Comparison of ENCODE assay signal across 13 cellular contexts in genomic region chr3:191139771-191140170, GRCh38. TPM values are rescaled to one million over a fixed set of nuclear protein-coding genes. Genes with fewer than 3 reads are reported as not detected.
DNase-seq lines count a peak whose midpoint lies in the region; ATAC-seq and TF ChIP-seq lines count a peak whose summit lies in the region.
"Had no signal": no experiment of that assay in that cellular context is flagged by ENCODE, and none has a peak within 500 bp of the region (broad histone marks: within the 10 kb centered on the region; RNA-seq: fewer than 3 reads in every experiment).

No MANE protein-coding gene starts in this region.

- peak overlapping the region; percentile 5 for H3K9ac ChIP-seq in SK-N-MC (ENCODE audit: insufficient read length)

- TF ChIP-seq POLR2A in GM18505 (IDR thresholded peaks at IDR 0.05; ENCODE audit: borderline replicate concordance, extremely low read depth, insufficient read depth, insufficient read length): no peak
- TF ChIP-seq POLR2A in uterus (IDR thresholded peaks at IDR 0.05): no peak

- H3K4me3 ChIP-seq in SK-N-MC (peak overlapping the region; percentile 64), uterus (no peak overlapping the region)
- H3K4me3 ChIP-seq: left ventricle myocardium inferior had no signal

- H3K36me3 ChIP-seq in SK-N-MC (ENCODE audit: insufficient read depth, low read length): no peaks in the 10 kb centered on the region
- H3K36me3 ChIP-seq in uterus: no peaks in the 10 kb centered on the region
- H3K36me3 ChIP-seq: left ventricle myocardium inferior had no signal

- ATAC-seq in GM18505 (IDR thresholded peaks at IDR 0.05; ENCODE audit: unreplicated experiment): peak; percentile 39
- peak; percentile 61 for ATAC-seq in GM21515 (IDR thresholded peaks at IDR 0.05; ENCODE audit: unreplicated experiment)
- ATAC-seq in HG03095 (IDR thresholded peaks at IDR 0.05; ENCODE audit: unreplicated experiment): peak; percentile 45

- H3K27ac ChIP-seq in SK-N-MC: peak overlapping the region; percentile 51
- no peak overlapping the region for H3K27ac ChIP-seq in uterus
- H3K27ac ChIP-seq: epithelial cell of prostate, left ventricle myocardium inferior had no signal

- no peaks in the 10 kb centered on the region for H3K4me1 ChIP-seq in uterus

- H3K27me3 ChIP-seq in uterus: no peaks in the 10 kb centered on the region

- H3K9me3 ChIP-seq in SK-N-MC (ENCODE audit: low read depth, low read length): no peaks in the 10 kb centered on the region
- H3K9me3 ChIP-seq in uterus: no peaks in the 10 kb centered on the region
- H3K9me3 ChIP-seq: left ventricle myocardium inferior had no signal

- TF ChIP-seq CTCF in uterus (IDR thresholded peaks at IDR 0.05): no peak

- DNase-seq in SK-N-MC (ENCODE audit: low read depth, low spot score): peak; percentile 61
- no peak for DNase-seq in SW480 (ENCODE audit: low spot score)
- DNase-seq in uterus: no peak
- DNase-seq in NCI-H2196 (lab: John Stamatoyannopoulos, UW; ENCODE audit: unreplicated experiment): no peak
- DNase-seq in NCI-H446 treated with DMSO at 0.1 percent for 48 hours (lab: John Stamatoyannopoulos, UW): no peak
- DNase-seq: activated CD8-positive, alpha-beta memory T cell treated with anti-CD3 and anti-CD28 coated beads, Interleukin-2, amount 50 U/mL, for 48 hours; left ventricle myocardium inferior; NCI-H526 had no signal

- intact Hi-C loops in uterus (cut with DNase I; ENCODE audit: low total_unique reads): no loop called here

RNA-seq across cellular contexts. Expression of gene OSTN, which starts 59.3 kb away (rescaled TPM):
- total RNA-seq in uterus: under 1 TPM in 1 of 4 donors, not detected in 3; 0.28 TPM
- total RNA-seq: T-helper 1 cell treated with Interleukin-12 subunit alpha and Interleukin-12 subunit beta and Interleukin-4 antibody, amounts not matched to agents 30 ng/mL and 1 ng/mL, for 36 hours had no signal
